ENCODE assay signal across 1 cellular context in genomic region chr3:121800906-121801305, GRCh38.
TF ChIP-seq lines count a peak whose summit lies in the region.

No MANE protein-coding gene starts in this region.

TF ChIP-seq in GM12878, 131 proteins besides CTCF, POLR2A, EP300 and RAD21:
- TF ChIP-seq NFYA (IDR thresholded peaks at IDR 0.05; ENCODE audit: borderline replicate concordance, low read depth, low read length) (no peak), TCF12 (IDR thresholded peaks at IDR 0.05; ENCODE audit: low read depth, low read length) (no peak), BHLHE40 (IDR thresholded peaks at IDR 0.05; ENCODE audit: borderline replicate concordance in 1 of 2, low read depth in 2 of 2, low read length in 1 of 2) (no peak), SPI1 (IDR thresholded peaks at IDR 0.05; ENCODE audit: borderline replicate concordance, insufficient read depth, low read depth, low read length) (peak; percentile 36; the same call in 1 of the 2 replicates), YY1 (IDR thresholded peaks at IDR 0.05; ENCODE audit: low read depth, low read length) (no peak), SREBF1 (IDR thresholded peaks at IDR 0.05; ENCODE audit: low read length) (no peak), KLF5 (IDR thresholded peaks at IDR 0.05; ENCODE audit: partially characterized antibody) (no peak), REST (IDR thresholded peaks at IDR 0.05; ENCODE audit: low read depth, low read length) (no peak), SKIL (IDR thresholded peaks at IDR 0.05; ENCODE audit: low read depth, poor library complexity, severe bottlenecking) (no peak), RELB (IDR thresholded peaks at IDR 0.05; ENCODE audit: low read depth) (peak; percentile 26; the same call in 1 of the 2 replicates), STAT3 (IDR thresholded peaks at IDR 0.05; ENCODE audit: low read depth, low read length) (no peak)
